In genomic region chr9:7273575-7273974, GRCh38 we compare ENCODE assay signal across 10 cellular contexts.
A peak's percentile ranks its signal among the peaks of the same experiment; 100 is the strongest.
DNase-seq lines count a peak whose midpoint lies in the region; ATAC-seq and TF ChIP-seq lines count a peak whose summit lies in the region.
"Had no signal": no experiment of that assay in that cellular context is flagged by ENCODE, and none has a peak within 500 bp of the region (broad histone marks: within the 10 kb centered on the region; RNA-seq: fewer than 3 reads in every experiment).

No MANE protein-coding gene starts in this region.

- peak; percentile 49 for ATAC-seq in PC-3
- no peak for ATAC-seq in HG03280 (IDR thresholded peaks at IDR 0.05; ENCODE audit: unreplicated experiment)
- ATAC-seq in GM18909 (IDR thresholded peaks at IDR 0.05; ENCODE audit: poor library complexity, unreplicated experiment), result no peak
- ATAC-seq: natural killer cell treated with Interleukin-12 subunit alpha and Interleukin-12 subunit beta and Interleukin-15 and Interleukin-18, amount 100 ng/mL, for 72 hours had no signal

- TF ChIP-seq CTCF in PC-3 (conservative IDR thresholded peaks at IDR 0.05; ENCODE audit: low read depth, low read length) (peak; percentile 40; the same call in 1 of the 2 replicates), fibroblast of lung (conservative IDR thresholded peaks at IDR 0.05 in 1 of 2, IDR thresholded peaks at IDR 0.05 in 1 of 2; ENCODE audit: low read depth in 1 of 2, low read length in 2 of 2) (peak; percentile 48 to 74), ovary (IDR thresholded peaks at IDR 0.05) (no peak)

- H3K79me2 ChIP-seq in PC-3 (ENCODE audit: low read length), result no peaks in the 10 kb centered on the region
- no peaks in the 10 kb centered on the region for H3K79me2 ChIP-seq in fibroblast of lung (ENCODE audit: control insufficient read depth, insufficient read depth, low read length)
- no peaks in the 10 kb centered on the region for H3K79me2 ChIP-seq in Karpas-422 (ENCODE audit: low read length)

- H3K4me2 ChIP-seq in PC-3 (ENCODE audit: low read length), result no peak overlapping the region
- no peak overlapping the region for H3K4me2 ChIP-seq in fibroblast of lung (ENCODE audit: extremely low read depth, insufficient read depth, low read length)
- H3K4me2 ChIP-seq in Karpas-422 (ENCODE audit: low read depth, low read length, poor library complexity, severe bottlenecking), result no peak overlapping the region

- WGBS in ovary, 3 donors, result 41 to 46% (median 43%) methylated on average over 5 of the region's 5 CpGs

- no peak for TF ChIP-seq EP300 in ovary (IDR thresholded peaks at IDR 0.05)

- H2AFZ ChIP-seq in PC-3 (ENCODE audit: low read length) (no peak overlapping the region), fibroblast of lung (ENCODE audit: low read length) (no peak overlapping the region), Karpas-422 (ENCODE audit: low read length) (no peak overlapping the region)

- intact Hi-C loops in PC-3 (cut with micrococcal nuclease), result no loop called here
- intact Hi-C loops in ovary (cut with DNase I), result no loop called here

- H3K27me3 ChIP-seq in PC-3 (ENCODE audit: low read length) (no peaks in the 10 kb centered on the region), fibroblast of lung (ENCODE audit: control insufficient read depth, insufficient read depth, low read length) (peaks cover 7% of the 10 kb centered on the region), ovary (no peaks in the 10 kb centered on the region), Karpas-422 (ENCODE audit: low read length) (no peaks in the 10 kb centered on the region)

- H3K9me2 ChIP-seq in PC-3 (replicated peaks; ENCODE audit: low read length) (no peaks in the 10 kb centered on the region), Karpas-422 (replicated peaks; ENCODE audit: insufficient read depth, low read length) (no peaks in the 10 kb centered on the region)

- CTCF ChIA-PET in PC-3 (lab: Charles Lee), result no interaction called here

- no peaks in the 10 kb centered on the region for H3F3A ChIP-seq in PC-3 (ENCODE audit: low read length, unreplicated experiment)

- H3K9ac ChIP-seq in PC-3 (ENCODE audit: low read length) (no peak overlapping the region), fibroblast of lung (ENCODE audit: insufficient read depth, low read length) (no peak overlapping the region), Karpas-422 (ENCODE audit: low read length) (no peak overlapping the region)

- POLR2A ChIA-PET in PC-3 (lab: Charles Lee; ENCODE audit: unreplicated experiment), result no interaction called here

- no peaks in the 10 kb centered on the region for H3K36me3 ChIP-seq in PC-3 (ENCODE audit: low read depth, low read length)
- no peaks in the 10 kb centered on the region for H3K36me3 ChIP-seq in fibroblast of lung (ENCODE audit: control insufficient read depth, insufficient read depth, low read length)
- H3K36me3 ChIP-seq in ovary, result no peaks in the 10 kb centered on the region
- H3K36me3 ChIP-seq in Karpas-422 (ENCODE audit: insufficient read depth, low read length), result no peaks in the 10 kb centered on the region

- H3K27ac ChIP-seq in PC-3 (ENCODE audit: low read length) (no peak overlapping the region), fibroblast of lung (ENCODE audit: insufficient read depth, low read length) (no peak overlapping the region), ovary (no peak overlapping the region), Karpas-422 (ENCODE audit: low read length) (no peak overlapping the region)

- H3K4me3 ChIP-seq in PC-3 (ENCODE audit: low read length), result no peak overlapping the region
- H3K4me3 ChIP-seq in fibroblast of lung (replicated peaks in 1 of 4; ENCODE audit: control extremely low read depth in 1 of 4, insufficient read depth in 1 of 4, low read depth in 3 of 4, low read length in 4 of 4), result no peak overlapping the region
- H3K4me3 ChIP-seq in ovary, result no peak overlapping the region
- no peak overlapping the region for H3K4me3 ChIP-seq in Karpas-422 (ENCODE audit: low read length)

- H3K4me1 ChIP-seq in PC-3 (ENCODE audit: insufficient read depth, low read length), result no peaks in the 10 kb centered on the region
- H3K4me1 ChIP-seq in fibroblast of lung (ENCODE audit: control insufficient read depth, extremely low read depth, insufficient read depth, low read length), result no peaks in the 10 kb centered on the region
- H3K4me1 ChIP-seq in ovary (ENCODE audit: insufficient read depth), result no peaks in the 10 kb centered on the region
- H3K4me1 ChIP-seq in Karpas-422 (ENCODE audit: low read length), result no peaks in the 10 kb centered on the region

- TF ChIP-seq POLR2A in ovary (IDR thresholded peaks at IDR 0.05), result no peak

- H4K20me1 ChIP-seq in PC-3 (ENCODE audit: low read length) (no peaks in the 10 kb centered on the region), fibroblast of lung (ENCODE audit: control insufficient read depth, extremely low read depth, insufficient read depth, low read length) (no peaks in the 10 kb centered on the region), Karpas-422 (ENCODE audit: insufficient read depth, low read depth, low read length) (no peaks in the 10 kb centered on the region)

- no TSS peak for BruUV-seq in PC-3 (replicated peaks; lab: Mats Ljungman, UMichigan)

- peak; percentile 4 for DNase-seq in GM04504 (ENCODE audit: low read depth)
- peak; percentile 15 for DNase-seq in PC-3
- DNase-seq in fibroblast of lung (ENCODE audit: low read depth in 2 of 2), result peak; percentile 6 to 65
- DNase-seq in ovary, result peak in 3 of 5 donors; percentile 16 to 38 (median 16)
- DNase-seq in Karpas-422, result no peak
- DNase-seq in activated CD4-positive, alpha-beta T cell treated with anti-CD3 and anti-CD28 coated beads, Interleukin-2, amount 50 U/mL, for 4 hours, result no peak
- DNase-seq: MM.1S had no signal

- no peaks in the 10 kb centered on the region for H3K9me3 ChIP-seq in PC-3 (ENCODE audit: low read length)
- H3K9me3 ChIP-seq in fibroblast of lung (ENCODE audit: control insufficient read depth, insufficient read depth, low read depth, low read length), result no peaks in the 10 kb centered on the region
- no peaks in the 10 kb centered on the region for H3K9me3 ChIP-seq in ovary
- no peaks in the 10 kb centered on the region for H3K9me3 ChIP-seq in Karpas-422 (ENCODE audit: low read length)

Comparison
In these comparisons a context has a peak if more than half of its experiments do, and no peak if none do; other contexts are left out.
1. DNase-seq: peak in GM04504 (single experiment), PC-3 (single experiment), fibroblast of lung (2 of 2) and ovary (3 of 5); none in Karpas-422 (single experiment) and activated CD4-positive, alpha-beta T cell treated with anti-CD3 and anti-CD28 coated beads, Interleukin-2, amount 50 U/mL, for 4 hours (0 of 2).
2. CTCF ChIP-seq: peak in PC-3 (single experiment) and fibroblast of lung (2 of 2); none in ovary (0 of 3).